ENCODE assay signal across 1 cellular context in the genomic region with DNA sequence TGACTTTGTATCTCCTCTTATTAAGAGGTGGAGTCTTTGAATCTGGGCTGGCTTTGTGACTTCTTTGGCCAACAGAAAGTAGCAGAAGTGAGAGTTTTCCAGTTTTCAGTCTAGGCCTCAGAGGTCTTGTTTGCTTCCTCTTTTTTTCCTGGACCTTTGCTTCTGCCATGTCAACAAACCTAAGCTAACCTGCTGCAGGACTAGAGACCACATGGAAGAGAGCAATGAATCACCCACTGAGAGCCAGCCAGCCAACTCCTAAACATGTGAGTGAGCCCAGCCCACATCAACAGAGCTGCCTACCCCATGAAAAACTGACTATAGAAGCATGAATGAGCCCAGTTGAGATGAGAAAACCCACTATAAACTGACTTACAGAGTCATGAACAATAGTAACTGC.
TF ChIP-seq lines count a peak whose summit lies in the region.

No MANE protein-coding gene starts in this region.

TF ChIP-seq in HepG2, 621 proteins besides CTCF, POLR2A, EP300 and RAD21 (continued from another document):
- TF ChIP-seq, protein P1, sequence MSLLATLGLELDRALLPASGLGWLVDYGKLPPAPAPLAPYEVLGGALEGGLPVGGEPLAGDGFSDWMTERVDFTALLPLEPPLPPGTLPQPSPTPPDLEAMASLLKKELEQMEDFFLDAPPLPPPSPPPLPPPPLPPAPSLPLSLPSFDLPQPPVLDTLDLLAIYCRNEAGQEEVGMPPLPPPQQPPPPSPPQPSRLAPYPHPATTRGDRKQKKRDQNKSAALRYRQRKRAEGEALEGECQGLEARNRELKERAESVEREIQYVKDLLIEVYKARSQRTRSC (CRISPR knock-in tag; IDR thresholded peaks at IDR 0.05; ENCODE audit: low read depth): no peak
- TF ChIP-seq, protein P2, sequence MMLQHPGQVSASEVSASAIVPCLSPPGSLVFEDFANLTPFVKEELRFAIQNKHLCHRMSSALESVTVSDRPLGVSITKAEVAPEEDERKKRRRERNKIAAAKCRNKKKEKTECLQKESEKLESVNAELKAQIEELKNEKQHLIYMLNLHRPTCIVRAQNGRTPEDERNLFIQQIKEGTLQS (CRISPR knock-in tag; IDR thresholded peaks at IDR 0.05): no peak
- TF ChIP-seq RFX1 (IDR thresholded peaks at IDR 0.05) (no peak), WIZ (CRISPR knock-in tag; IDR thresholded peaks at IDR 0.05) (0 out of 2 replicates have a peak, but pooled peaks have one; percentile 38), ZBTB8A (CRISPR knock-in tag; IDR thresholded peaks at IDR 0.05; ENCODE audit: borderline replicate concordance, low read depth) (no peak), ZNF44 (CRISPR knock-in tag; IDR thresholded peaks at IDR 0.05) (no peak), ARNT (IDR thresholded peaks at IDR 0.05) (no peak), SNAPC2 (CRISPR knock-in tag; IDR thresholded peaks at IDR 0.05) (0 out of 2 replicates have a peak, but pooled peaks have one; percentile 22), NRL (CRISPR knock-in tag; IDR thresholded peaks at IDR 0.05; ENCODE audit: borderline replicate concordance) (no peak), PRPF4 (IDR thresholded peaks at IDR 0.05; ENCODE audit: low read depth, low read length, poor library complexity, severe bottlenecking) (no peak), ZNF672 (CRISPR knock-in tag; IDR thresholded peaks at IDR 0.05) (no peak), KDM2A (CRISPR knock-in tag; IDR thresholded peaks at IDR 0.05; ENCODE audit: borderline replicate concordance, low read depth) (no peak)
- TF ChIP-seq, protein P3, sequence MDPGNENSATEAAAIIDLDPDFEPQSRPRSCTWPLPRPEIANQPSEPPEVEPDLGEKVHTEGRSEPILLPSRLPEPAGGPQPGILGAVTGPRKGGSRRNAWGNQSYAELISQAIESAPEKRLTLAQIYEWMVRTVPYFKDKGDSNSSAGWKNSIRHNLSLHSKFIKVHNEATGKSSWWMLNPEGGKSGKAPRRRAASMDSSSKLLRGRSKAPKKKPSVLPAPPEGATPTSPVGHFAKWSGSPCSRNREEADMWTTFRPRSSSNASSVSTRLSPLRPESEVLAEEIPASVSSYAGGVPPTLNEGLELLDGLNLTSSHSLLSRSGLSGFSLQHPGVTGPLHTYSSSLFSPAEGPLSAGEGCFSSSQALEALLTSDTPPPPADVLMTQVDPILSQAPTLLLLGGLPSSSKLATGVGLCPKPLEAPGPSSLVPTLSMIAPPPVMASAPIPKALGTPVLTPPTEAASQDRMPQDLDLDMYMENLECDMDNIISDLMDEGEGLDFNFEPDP (CRISPR knock-in tag; conservative IDR thresholded peaks at IDR 0.05): no peak
